ENCODE assay signal across 17 cellular contexts in the genomic region with DNA sequence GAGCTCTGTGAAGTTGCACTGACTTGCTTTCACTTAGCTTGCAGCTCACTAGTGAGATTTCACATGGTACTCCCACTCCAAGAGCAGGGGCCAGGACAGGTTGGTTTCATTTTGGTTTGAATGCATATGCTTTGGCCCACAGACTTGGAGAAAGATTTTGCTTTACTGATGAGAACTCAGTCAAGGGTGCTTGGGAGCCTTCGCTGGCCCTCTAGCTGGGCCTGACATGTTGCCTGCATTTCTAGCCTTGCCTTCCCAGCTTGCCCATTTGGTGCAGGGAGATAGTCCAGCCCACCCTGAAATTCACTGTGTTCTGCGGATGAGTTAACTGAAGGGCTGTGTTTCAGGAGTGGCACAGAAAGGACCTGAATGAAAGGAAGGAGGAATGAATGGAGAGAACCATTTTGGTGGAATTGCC. TPM values are rescaled to one million over a fixed set of nuclear protein-coding genes. Genes with fewer than 3 reads are reported as not detected.
DNase-seq lines count a peak whose midpoint lies in the region; ATAC-seq and TF ChIP-seq lines count a peak whose summit lies in the region.
"Had no signal": no experiment of that assay in that cellular context is flagged by ENCODE, and none has a peak within 500 bp of the region (broad histone marks: within the 10 kb centered on the region; RNA-seq: fewer than 3 reads in every experiment).

No MANE protein-coding gene starts in this region.

- H3K27me3 ChIP-seq in breast epithelium (peaks cover 0 to 3% of the 10 kb centered on the region in 2 donors), mammary epithelial cell (ENCODE audit: insufficient read depth, low read length) (no peaks in the 10 kb centered on the region), iPS-15b (ENCODE audit: control insufficient read depth, insufficient read depth, low read length) (peaks cover 11% of the 10 kb centered on the region), tibial nerve (no peaks in the 10 kb centered on the region)

- in situ Hi-C loops in mammary epithelial cell (cut with MboI; ENCODE audit: low sequenced_read_pairs in 2 of 2): no loop called here

- H3K4me3 ChIP-seq in breast epithelium (peak overlapping the region in 2 of 3 donors; percentile 19 to 48), mammary epithelial cell (replicated peaks in 1 of 3; ENCODE audit: insufficient read depth in 1 of 3, low read depth in 2 of 3, low read length in 3 of 3) (no peak overlapping the region), iPS-15b (ENCODE audit: low read depth, low read length) (peak overlapping the region; percentile 3), tibial nerve (peak overlapping the region in 1 of 4 donors; percentile 22)

- TF ChIP-seq POLR2A in breast epithelium (IDR thresholded peaks at IDR 0.05) (no peak), tibial nerve (IDR thresholded peaks at IDR 0.05) (no peak)

- H3K9ac ChIP-seq in mammary epithelial cell (ENCODE audit: insufficient read depth, low read length): no peak overlapping the region
- no peak overlapping the region for H3K9ac ChIP-seq in iPS-15b (ENCODE audit: low read depth, low read length)

- CTCF ChIA-PET in mammary epithelial cell (lab: Charles Lee; ENCODE audit: low non-redundant PET): no interaction called here

- H3K4me1 ChIP-seq in breast epithelium: no peaks in the 10 kb centered on the region
- peaks cover 4% of the 10 kb centered on the region for H3K4me1 ChIP-seq in mammary epithelial cell (ENCODE audit: insufficient read depth, low read length)
- H3K4me1 ChIP-seq in iPS-15b (ENCODE audit: control insufficient read depth, insufficient read depth, low read length): peaks cover 18% of the 10 kb centered on the region
- peaks cover 0 to 22% (median 3%) of the 10 kb centered on the region in 4 donors for H3K4me1 ChIP-seq in tibial nerve

- no peak for TF ChIP-seq EP300 in tibial nerve (IDR thresholded peaks at IDR 0.05)

- BruUV-seq in mammary epithelial cell (replicated peaks; lab: Mats Ljungman, UMichigan): no TSS peak

- DNase-seq in breast epithelium (ENCODE audit: low spot score in 2 of 2) (no peak), mammary epithelial cell (no peak), tibial nerve (ENCODE audit: low spot score in 2 of 2) (no peak), SIG-M5 (lab: John Stamatoyannopoulos, UW) (no peak), NCI-H748 treated with DMSO at 0.1 percent for 48 hours (lab: John Stamatoyannopoulos, UW) (no peak), hepatic stellate cell (ENCODE audit: low spot score) (no peak)
- DNase-seq in activated naive CD8-positive, alpha-beta T cell treated with anti-CD3 and anti-CD28 coated beads, Interleukin-2, amount 50 U/mL, for 24 hours: no peak
- DNase-seq: activated CD4-positive, alpha-beta T cell treated with anti-CD3 and anti-CD28 coated beads for 36 hours; effector memory CD8-positive, alpha-beta T cell; Kasumi-1; mesendoderm; NCI-H2029 treated with DMSO at 0.1 percent for 48 hours; NCI-H82 had no signal

- peak; percentile 20 for ATAC-seq in activated naive CD8-positive, alpha-beta T cell treated with anti-CD3 and anti-CD28 coated beads, Interleukin-2, amount 50 U/mL, for 24 hours
- ATAC-seq: activated CD4-positive, alpha-beta T cell treated with anti-CD3 and anti-CD28 coated beads for 36 hours; effector memory CD8-positive, alpha-beta T cell; HCT116 had no signal

- H3K27ac Mint-ChIP-seq in activated naive CD8-positive, alpha-beta T cell treated with anti-CD3 and anti-CD28 coated beads, Interleukin-2, amount 50 U/mL, for 24 hours: no peak overlapping the region
- H3K27ac Mint-ChIP-seq: activated CD4-positive, alpha-beta T cell treated with anti-CD3 and anti-CD28 coated beads for 36 hours; activated T-helper 2 cell treated with anti-CD3 and anti-CD28 coated beads, Interferon-gamma antibody, Interleukin-2, Interleukin-4, amounts not matched to agents 10 μg/mL and 5 μg/mL and 100 μg/mL, durations not matched to agents 14 hours and 24 hours and 36 hours; effector memory CD8-positive, alpha-beta T cell; stimulated activated naive CD8-positive, alpha-beta T cell treated with anti-CD3 and anti-CD28 coated beads, Interleukin-15, Interleukin-2, amounts not matched to agents 100 ng/mL and 50 ng/mL, for 24 hours had no signal

- WGBS in mammary epithelial cell (ENCODE audit: low coverage, missing lambda C conversion rate): 76% methylated on average over 2 of the region's 2 CpGs
- WGBS in tibial nerve, 2 donors: 93 to 96% methylated on average over 2 of the region's 2 CpGs

- peaks cover 7% of the 10 kb centered on the region for H3K9me3 Mint-ChIP-seq in activated naive CD8-positive, alpha-beta T cell treated with anti-CD3 and anti-CD28 coated beads, Interleukin-2, amount 50 U/mL, for 24 hours
- H3K9me3 Mint-ChIP-seq: effector memory CD8-positive, alpha-beta T cell had no signal

- intact Hi-C loops in breast epithelium (cut with DNase I; ENCODE audit: low total_unique reads): no loop called here
- intact Hi-C loops in mammary epithelial cell (cut with micrococcal nuclease): loop anchor here (5.0 kb wide), 1 partner anchor 139 kb away; no protein-coding TSS in a partner anchor

- peaks cover 11% of the 10 kb centered on the region for H3K4me1 Mint-ChIP-seq in activated naive CD8-positive, alpha-beta T cell treated with anti-CD3 and anti-CD28 coated beads, Interleukin-2, amount 50 U/mL, for 24 hours

- no peak overlapping the region for H3K4me2 ChIP-seq in mammary epithelial cell (ENCODE audit: insufficient read depth, low read depth, low read length)

- H3K27me3 Mint-ChIP-seq in activated naive CD8-positive, alpha-beta T cell treated with anti-CD3 and anti-CD28 coated beads, Interleukin-2, amount 50 U/mL, for 24 hours: peaks cover 30% of the 10 kb centered on the region

- no peak overlapping the region for H2AFZ ChIP-seq in mammary epithelial cell (ENCODE audit: low read depth, low read length)

- H4K20me1 ChIP-seq in mammary epithelial cell (ENCODE audit: insufficient read depth, low read length): no peaks in the 10 kb centered on the region

- dilution Hi-C loops in mammary epithelial cell (cut with HindIII; ENCODE audit: low sequenced_read_pairs): no loop called here

- no peak for TF ChIP-seq CTCF in breast epithelium (IDR thresholded peaks at IDR 0.05)
- no peak for TF ChIP-seq CTCF in mammary epithelial cell (conservative IDR thresholded peaks at IDR 0.05 in 1 of 2, IDR thresholded peaks at IDR 0.05 in 1 of 2; ENCODE audit: extremely low read depth in 1 of 2, insufficient read depth in 1 of 2, low read depth in 1 of 2, low read length in 2 of 2)
- no peak for TF ChIP-seq CTCF in tibial nerve (IDR thresholded peaks at IDR 0.05)

- H3K27ac ChIP-seq in breast epithelium (no peak overlapping the region), mammary epithelial cell (ENCODE audit: insufficient read depth, low read depth, low read length) (no peak overlapping the region), tibial nerve (peak overlapping the region in 3 of 4 donors; percentile 10 to 82 (median 33))

- H3K4me3 Mint-ChIP-seq in activated naive CD8-positive, alpha-beta T cell treated with anti-CD3 and anti-CD28 coated beads, Interleukin-2, amount 50 U/mL, for 24 hours: no peak overlapping the region
- H3K4me3 Mint-ChIP-seq: activated CD4-positive, alpha-beta T cell treated with anti-CD3 and anti-CD28 coated beads for 36 hours; effector memory CD8-positive, alpha-beta T cell had no signal

- no peaks in the 10 kb centered on the region for H3K36me3 ChIP-seq in breast epithelium
- H3K36me3 ChIP-seq in mammary epithelial cell (ENCODE audit: insufficient read depth, low read length): no peaks in the 10 kb centered on the region
- H3K36me3 ChIP-seq in iPS-15b (ENCODE audit: control insufficient read depth, insufficient read depth, low read length): no peaks in the 10 kb centered on the region
- H3K36me3 ChIP-seq in tibial nerve: no peaks in the 10 kb centered on the region

- no peaks in the 10 kb centered on the region for H3K79me2 ChIP-seq in mammary epithelial cell (ENCODE audit: insufficient read depth, low read length)

- peaks cover 2% of the 10 kb centered on the region for H3K36me3 Mint-ChIP-seq in activated naive CD8-positive, alpha-beta T cell treated with anti-CD3 and anti-CD28 coated beads, Interleukin-2, amount 50 U/mL, for 24 hours (ENCODE audit: low read depth)

- H3K9me3 ChIP-seq in breast epithelium (no peaks in the 10 kb centered on the region), mammary epithelial cell (replicated peaks; ENCODE audit: insufficient read depth, low read length) (no peaks in the 10 kb centered on the region), iPS-15b (ENCODE audit: control insufficient read depth, insufficient read depth, low read length) (no peaks in the 10 kb centered on the region), tibial nerve (no peaks in the 10 kb centered on the region)

RNA-seq across cellular contexts. Expression of gene SGK1, which starts 1.9 kb away (rescaled TPM):
- total RNA-seq in breast epithelium (100 to 1,000 TPM; 104 to 459 (median 193) TPM), mammary epithelial cell (100 to 1,000 TPM in 1 of 2 donors, 10 to 100 TPM in 1; 84.5 to 755 TPM), tibial nerve (100 to 1,000 TPM; 103 to 127 (median 116) TPM)
- 130 TPM for polyA plus RNA-seq in mammary epithelial cell
- 255 TPM for polyA minus RNA-seq in mammary epithelial cell

Comparison
In these comparisons a context has a peak if more than half of its experiments do, and no peak if none do; other contexts are left out.
1. H3K4me3 ChIP-seq: peak in breast epithelium (2 of 3) and iPS-15b (single experiment); none in mammary epithelial cell (0 of 3).
2. H3K27ac ChIP-seq: peak in tibial nerve (3 of 4); none in breast epithelium (0 of 2) and mammary epithelial cell (single experiment).